In the genomic region with DNA sequence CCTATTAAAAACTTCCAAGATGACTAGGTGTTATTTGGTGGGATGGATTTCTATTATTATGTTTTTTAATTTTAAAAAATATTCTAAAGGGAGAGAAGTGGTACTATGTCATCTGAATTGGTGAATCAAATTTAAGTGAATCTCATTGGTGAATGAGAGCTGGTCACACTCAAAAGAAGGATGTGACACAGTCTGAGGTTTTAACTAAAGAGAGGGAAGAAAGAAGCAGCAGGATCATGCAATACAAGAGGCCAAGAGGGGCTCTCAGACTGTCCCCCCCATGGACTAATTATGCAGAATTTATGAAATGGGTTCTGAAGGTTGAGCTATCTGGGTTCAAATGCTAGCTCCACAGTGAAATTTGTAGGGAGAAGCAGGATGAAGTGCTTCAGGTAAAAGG, we compare ENCODE assay signal across 20 cellular contexts. TPM values are rescaled to one million over a fixed set of nuclear protein-coding genes. Genes with fewer than 3 reads are reported as not detected.
DNase-seq lines count a peak whose midpoint lies in the region; ATAC-seq, FAIRE-seq and TF ChIP-seq lines count a peak whose summit lies in the region.
"Had no signal": no experiment of that assay in that cellular context is flagged by ENCODE, and none has a peak within 500 bp of the region (broad histone marks: within the 10 kb centered on the region; RNA-seq: fewer than 3 reads in every experiment).

No MANE protein-coding gene starts in this region.

- H3K23ac ChIP-seq in H1 (ENCODE audit: insufficient read length) = no peak overlapping the region

- H3K9me3 ChIP-seq in Loucy (ENCODE audit: insufficient read depth, low read depth, low read length) = no peaks in the 10 kb centered on the region
- no peaks in the 10 kb centered on the region for H3K9me3 ChIP-seq in H1 (ENCODE audit: insufficient read depth in 2 of 2, low read depth in 1 of 2, low read length in 1 of 2)
- H3K9me3 ChIP-seq: BLaER1, testis had no signal

- no peak overlapping the region for H4K5ac ChIP-seq in H1 (ENCODE audit: insufficient read length, low read depth, low read length)

- H2AK5ac ChIP-seq in H1 (ENCODE audit: low read depth, low read length) = no peak overlapping the region; the same call in 1 of the 2 replicates

- DNase-seq in H1 (ENCODE audit: low read depth in 1 of 2, low spot score in 2 of 2) (no peak), HFFc6 (no peak), islet precursor cell (no peak)
- DNase-seq in activated naive CD4-positive, alpha-beta T cell treated with anti-CD3 and anti-CD28 coated beads for 36 hours = no peak
- DNase-seq: activated CD4-positive, alpha-beta T cell treated with anti-CD3 and anti-CD28 coated beads, Interleukin-2, amount 50 U/mL, for 1 hour; activated T-cell treated with anti-CD3 and anti-CD28 coated beads, Interleukin-2, amount 50 U/mL, for 1 hour; DMS153; GM23248; NCI-H1105 treated with DMSO at 0.1 percent for 48 hours; NCI-H2171; SJCRH30; stimulated activated CD4-positive, alpha-beta T cell treated with anti-CD3 and anti-CD28 coated beads, Interleukin-15, amount 100 ng/mL, for 24 hours; T1000; testis had no signal

- no peak overlapping the region for H3K4me3 ChIP-seq in Loucy (ENCODE audit: low read length, poor library complexity, severe bottlenecking)
- no peak overlapping the region for H3K4me3 ChIP-seq in H1 (ENCODE audit: extremely low read depth in 1 of 4, insufficient read depth in 2 of 4, low read depth in 3 of 4, low read length in 4 of 4)
- H3K4me3 ChIP-seq: BLaER1, GM23248, SJCRH30, testis had no signal

- H3K23me2 ChIP-seq in H1 (ENCODE audit: low read depth, low read length) = no peaks in the 10 kb centered on the region

- H4K91ac ChIP-seq in H1 (replicated peaks; ENCODE audit: insufficient read length, low read length) = no peak overlapping the region

- CTCF ChIA-PET in H1 (lab: Charles Lee; ENCODE audit: partially characterized antibody) = interaction anchor here (0.6 to 1.1 kb wide), 2 partner anchors 13 to 450 kb away, joined by 3 to 5 read pairs; no protein-coding TSS in a partner anchor
- CTCF ChIA-PET in activated naive CD4-positive, alpha-beta T cell treated with anti-CD3 and anti-CD28 coated beads for 36 hours (lab: Charles Lee) = no interaction called here

- H3K14ac ChIP-seq in H1 (ENCODE audit: insufficient read length) = no peak overlapping the region

- H3K4me3 Mint-ChIP-seq in stimulated activated memory B cell treated with anti-CD40 and anti-IgM and Interleukin-4, amounts not matched to agents 10 μg/mL and 1 μg/mL and 100 μg/mL, for 72 hours = no peak overlapping the region
- H3K4me3 Mint-ChIP-seq in HFFc6 = no peak overlapping the region
- H3K4me3 Mint-ChIP-seq in activated naive CD4-positive, alpha-beta T cell treated with anti-CD3 and anti-CD28 coated beads for 36 hours = no peak overlapping the region
- H3K4me3 Mint-ChIP-seq: activated naive CD8-positive, alpha-beta T cell had no signal

- H3K4me2 ChIP-seq in Loucy (ENCODE audit: low read depth, low read length, poor library complexity, severe bottlenecking) (peak overlapping the region; percentile 14), H1 (ENCODE audit: insufficient read depth in 1 of 2, low read depth in 2 of 2, low read length in 2 of 2) (peak overlapping the region in 1 of 2 experiments; percentile 39; a peak in 3 of 4 replicates)
- H3K4me2 ChIP-seq: BLaER1 had no signal

- no peak overlapping the region for H3K9ac ChIP-seq in Loucy (ENCODE audit: low read depth, low read length, poor library complexity, severe bottlenecking)
- no peak overlapping the region for H3K9ac ChIP-seq in H1 (replicated peaks in 1 of 4; ENCODE audit: extremely low read depth in 1 of 4, low read depth in 3 of 4, low read length in 3 of 4)
- H3K9ac ChIP-seq: BLaER1, GM23248 had no signal

- no peaks in the 10 kb centered on the region for H3K27me3 ChIP-seq in Loucy (ENCODE audit: insufficient read depth, low read length, poor library complexity, severe bottlenecking)
- H3K27me3 ChIP-seq in H1 (replicated peaks in 1 of 4; ENCODE audit: control insufficient read depth in 3 of 4, extremely low read depth in 1 of 4, insufficient read depth in 3 of 4, low read length in 3 of 4) = no peaks in the 10 kb centered on the region
- H3K27me3 ChIP-seq: BLaER1, SJCRH30, testis had no signal

- H2BK5ac ChIP-seq in H1 (ENCODE audit: low read depth, low read length) = 0 out of 2 replicates have a peak overlapping the region, but pooled peaks have one; percentile 18

- no peaks in the 10 kb centered on the region for H4K20me1 ChIP-seq in Loucy (ENCODE audit: insufficient read depth, low read length, poor library complexity, severe bottlenecking)
- H4K20me1 ChIP-seq in H1 (replicated peaks in 1 of 2; ENCODE audit: control insufficient read depth in 1 of 2, insufficient read depth in 2 of 2, low read length in 2 of 2) = no peaks in the 10 kb centered on the region
- H4K20me1 ChIP-seq: BLaER1 had no signal

- H3K27ac ChIP-seq in H1 (ENCODE audit: low read depth, low read length) = no peak overlapping the region
- H3K27ac ChIP-seq: BLaER1, GM23248, SJCRH30, testis had no signal

- no peaks in the 10 kb centered on the region for H3K9me2 ChIP-seq in Loucy (replicated peaks; ENCODE audit: low read depth, low read length)

- no peaks in the 10 kb centered on the region; the same call in 1 of the 2 replicates for H3F3A ChIP-seq in Loucy (ENCODE audit: low read depth)

- H3K9me3 Mint-ChIP-seq in stimulated activated memory B cell treated with anti-CD40 and anti-IgM and Interleukin-4, amounts not matched to agents 10 μg/mL and 1 μg/mL and 100 μg/mL, for 72 hours = no peaks in the 10 kb centered on the region
- peaks cover 6% of the 10 kb centered on the region for H3K9me3 Mint-ChIP-seq in HFFc6
- no peaks in the 10 kb centered on the region for H3K9me3 Mint-ChIP-seq in activated naive CD4-positive, alpha-beta T cell treated with anti-CD3 and anti-CD28 coated beads for 36 hours

- no peak for TF ChIP-seq RAD21 in H1 (IDR thresholded peaks at IDR 0.05 in 1 of 2, conservative IDR thresholded peaks at IDR 0.05 in 1 of 2; ENCODE audit: low read depth in 2 of 2, low read length in 2 of 2)

- H3K36me3 ChIP-seq in Loucy (ENCODE audit: insufficient read depth, low read length) (no peaks in the 10 kb centered on the region), H1 (ENCODE audit: control insufficient read depth in 2 of 4, insufficient read depth in 4 of 4, low read length in 3 of 4) (no peaks in the 10 kb centered on the region)
- H3K36me3 ChIP-seq: BLaER1, SJCRH30 had no signal

- 0 out of 2 replicates have a peak overlapping the region, but pooled peaks have one; percentile 37 for H2BK15ac ChIP-seq in H1 (ENCODE audit: low read length)

- TF ChIP-seq CTCF in Loucy (conservative IDR thresholded peaks at IDR 0.05; ENCODE audit: low read length) (no peak), H1 (IDR thresholded peaks at IDR 0.05; ENCODE audit: control extremely low read depth in 1 of 3, insufficient read depth in 1 of 3, low read depth in 1 of 3, low read length in 3 of 3) (no peak), HFFc6 (IDR thresholded peaks at IDR 0.05) (no peak)

- no peak overlapping the region for H3K18ac ChIP-seq in H1 (ENCODE audit: extremely low read depth, low read length)

- no peak overlapping the region for H4K8ac ChIP-seq in H1 (ENCODE audit: extremely low read depth, insufficient read depth, low read length)

- H2BK12ac ChIP-seq in H1 (ENCODE audit: low read depth, low read length) = no peak overlapping the region

- H3K79me2 ChIP-seq in Loucy (ENCODE audit: insufficient read depth, low read length) = no peaks in the 10 kb centered on the region
- H3K79me2 ChIP-seq in H1 (ENCODE audit: control insufficient read depth in 1 of 2, insufficient read depth in 2 of 2, low read length in 2 of 2) = no peaks in the 10 kb centered on the region

- peaks cover 34% of the 10 kb centered on the region for H3K4me1 Mint-ChIP-seq in stimulated activated memory B cell treated with anti-CD40 and anti-IgM and Interleukin-4, amounts not matched to agents 10 μg/mL and 1 μg/mL and 100 μg/mL, for 72 hours
- no peaks in the 10 kb centered on the region for H3K4me1 Mint-ChIP-seq in HFFc6 (ENCODE audit: low read depth)
- H3K4me1 Mint-ChIP-seq in activated naive CD4-positive, alpha-beta T cell treated with anti-CD3 and anti-CD28 coated beads for 36 hours (ENCODE audit: low read depth) = peaks cover 3% of the 10 kb centered on the region

- no peak for TF ChIP-seq POLR2A in H1 (IDR thresholded peaks at IDR 0.05; ENCODE audit: control extremely low read depth in 1 of 2, low read depth in 2 of 2, low read length in 2 of 2)

- POLR2A ChIA-PET in H1 (lab: Charles Lee; ENCODE audit: partially characterized antibody) = no interaction called here

- H2BK120ac ChIP-seq in H1 (replicated peaks; ENCODE audit: low read depth, low read length) = no peak overlapping the region

- H3K79me1 ChIP-seq in H1 (ENCODE audit: low read depth, low read length) = no peaks in the 10 kb centered on the region

- no peak overlapping the region for H3K56ac ChIP-seq in H1 (replicated peaks; ENCODE audit: insufficient read length, low read depth, low read length)

- TF ChIP-seq EP300 in H1 (IDR thresholded peaks at IDR 0.05; ENCODE audit: borderline replicate concordance in 1 of 2, low read depth in 2 of 2, low read length in 2 of 2) = no peak

- peaks cover 6% of the 10 kb centered on the region for H3K36me3 Mint-ChIP-seq in stimulated activated memory B cell treated with anti-CD40 and anti-IgM and Interleukin-4, amounts not matched to agents 10 μg/mL and 1 μg/mL and 100 μg/mL, for 72 hours
- no peaks in the 10 kb centered on the region for H3K36me3 Mint-ChIP-seq in HFFc6 (ENCODE audit: low read depth)
- H3K36me3 Mint-ChIP-seq in activated naive CD4-positive, alpha-beta T cell treated with anti-CD3 and anti-CD28 coated beads for 36 hours (ENCODE audit: low read depth) = no peaks in the 10 kb centered on the region
- H3K36me3 Mint-ChIP-seq: activated naive CD8-positive, alpha-beta T cell had no signal

- H3K4me1 ChIP-seq in Loucy (ENCODE audit: insufficient read depth, low read length, poor library complexity, severe bottlenecking) = peaks cover 28% of the 10 kb centered on the region
- H3K4me1 ChIP-seq in H1 (replicated peaks in 1 of 4; ENCODE audit: control insufficient read depth in 3 of 4, insufficient read depth in 4 of 4, low read length in 3 of 4) = peaks cover 0 to 6% (median 6%) of the 10 kb centered on the region in 4 experiments; a peak in 4 of 7 replicates

- H3K27ac Mint-ChIP-seq in stimulated activated memory B cell treated with anti-CD40 and anti-IgM and Interleukin-4, amounts not matched to agents 10 μg/mL and 1 μg/mL and 100 μg/mL, for 72 hours = peak overlapping the region; percentile 90
- H3K27ac Mint-ChIP-seq in HFFc6 = no peak overlapping the region
- H3K27ac Mint-ChIP-seq in activated naive CD4-positive, alpha-beta T cell treated with anti-CD3 and anti-CD28 coated beads for 36 hours = no peak overlapping the region
- H3K27ac Mint-ChIP-seq: activated naive CD8-positive, alpha-beta T cell had no signal

- ATAC-seq in GM21515 (IDR thresholded peaks at IDR 0.05; ENCODE audit: unreplicated experiment) (peak; percentile 14), HG03025 (IDR thresholded peaks at IDR 0.05; ENCODE audit: low FRiP score, unreplicated experiment) (no peak)
- peak; percentile 64 for ATAC-seq in stimulated activated memory B cell treated with anti-CD40 and anti-IgM and Interleukin-4, amounts not matched to agents 10 μg/mL and 1 μg/mL and 100 μg/mL, for 72 hours

- FAIRE-seq in H1 (lab: Jason Lieb, UNC) = no peak

- no peaks in the 10 kb centered on the region for H3K27me3 Mint-ChIP-seq in stimulated activated memory B cell treated with anti-CD40 and anti-IgM and Interleukin-4, amounts not matched to agents 10 μg/mL and 1 μg/mL and 100 μg/mL, for 72 hours
- no peaks in the 10 kb centered on the region; the same call in 1 of the 2 replicates for H3K27me3 Mint-ChIP-seq in HFFc6 (ENCODE audit: insufficient read depth)
- no peaks in the 10 kb centered on the region for H3K27me3 Mint-ChIP-seq in activated naive CD4-positive, alpha-beta T cell treated with anti-CD3 and anti-CD28 coated beads for 36 hours (ENCODE audit: low read depth)
- H3K27me3 Mint-ChIP-seq: activated naive CD8-positive, alpha-beta T cell had no signal

- no peak overlapping the region for H3K4ac ChIP-seq in H1 (replicated peaks; ENCODE audit: insufficient read length, low read depth, low read length)

- peak overlapping the region; percentile 73 for H2AFZ ChIP-seq in Loucy (ENCODE audit: low read length)
- H2AFZ ChIP-seq in H1 (ENCODE audit: low read length) = no peak overlapping the region
- H2AFZ ChIP-seq: GM23248 had no signal

- intact Hi-C loops in activated naive CD4-positive, alpha-beta T cell treated with anti-CD3 and anti-CD28 coated beads for 36 hours (cut with micrococcal nuclease) = no loop called here

- no peak overlapping the region for H2BK20ac ChIP-seq in H1 (ENCODE audit: low read length)

RNA-seq across cellular contexts. Expression of gene MACC1, which starts 16.2 kb away (rescaled TPM):
- total RNA-seq in H1 (2021; fragmentation: NEBNext Ultra II Directional; extraction: Animal tissue kit (Norgen Biotek cat#: 25700)) = 17.1 and 17.2 TPM in 2 replicates
- polyA plus RNA-seq in H1 (2011; rRNA removed) = 1.2 and 2.0 TPM in 2 replicates
- 2.3 TPM for polyA plus RNA-seq in H1 (2011; cell fraction: cytosol; rRNA removed)
- 2.0 TPM for polyA plus RNA-seq in H1 (2011; cell fraction: nucleus; rRNA removed)
- 4.6 to 6.8 TPM (median 5.1 TPM) in 4 replicates for polyA plus RNA-seq in H1 (2012, experiment 1 of 2)
- polyA plus RNA-seq in H1 (2012, experiment 2 of 2) = 0.28 TPM
- polyA plus RNA-seq in H1 (2013, experiment 1 of 2) = 6.3 TPM
- polyA plus RNA-seq in H1 (2013, experiment 2 of 2) = 5.8 TPM
- polyA minus RNA-seq in H1 (2011; rRNA and poly(A)+ RNA removed) = 17.6 and 27.1 TPM in 2 replicates
- 15.5 TPM for polyA minus RNA-seq in H1 (2011; cell fraction: cytosol; rRNA and poly(A)+ RNA removed)
- 29.1 TPM for polyA minus RNA-seq in H1 (2011; cell fraction: nucleus; rRNA and poly(A)+ RNA removed)
- not detected for total RNA-seq in HFFc6 (2021; fragmentation: NEBNext Ultra II Directional; extraction: Animal tissue kit (Norgen Biotek cat#: 25700))
- total RNA-seq in activated naive CD4-positive, alpha-beta T cell treated with anti-CD3 and anti-CD28 coated beads for 36 hours = under 1 TPM in 1 of 2 experiments, not detected in 1; 0.05 TPM

Comparison
In these comparisons a context has a peak if more than half of its experiments do, and no peak if none do; other contexts are left out.
1. RNA of gene MACC1, which starts 16.2 kb away (total RNA-seq): 17.1 to 17.2 TPM in H1; 0.05 TPM in activated naive CD4-positive, alpha-beta T cell treated with anti-CD3 and anti-CD28 coated beads for 36 hours and not detected in HFFc6; every median in the first group is over 10 times any median in the second.